8 cellular contexts compared by ENCODE assay signal in the genomic region with DNA sequence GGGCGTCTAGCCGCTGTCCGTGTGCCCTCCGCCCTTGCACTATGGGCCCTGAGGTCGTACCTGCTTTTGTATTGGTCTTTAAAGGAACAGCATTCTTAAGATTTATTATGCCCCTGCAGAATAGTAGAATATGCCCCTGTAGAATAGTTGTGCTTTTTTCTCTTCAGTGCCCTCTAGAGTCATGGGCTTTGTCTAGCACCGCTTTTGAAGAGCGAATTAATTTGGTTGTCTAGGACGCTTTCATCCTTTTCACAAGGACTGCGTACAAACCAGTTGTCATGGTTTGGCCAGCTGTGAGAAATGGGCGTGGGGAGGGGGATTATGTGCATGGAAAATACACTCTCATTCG. TPM values are rescaled to one million over a fixed set of nuclear protein-coding genes. Genes with fewer than 3 reads are reported as not detected.
DNase-seq lines count a peak whose midpoint lies in the region; ATAC-seq and TF ChIP-seq lines count a peak whose summit lies in the region.

No MANE protein-coding gene starts in this region.

- H3K36me3 ChIP-seq in HCT116 (ENCODE audit: control insufficient read depth in 1 of 2, insufficient read depth in 2 of 2, low read length in 2 of 2) (peaks cover 50 to 60% of the 10 kb centered on the region in 2 experiments), SJSA1 (peaks cover 78% of the 10 kb centered on the region), skeletal muscle tissue (ENCODE audit: control insufficient read depth in 3 of 3, insufficient read depth in 3 of 3, low read length in 3 of 3) (peaks cover 34 to 47% (median 37%) of the 10 kb centered on the region in 3 donors)

- peaks cover 44% of the 10 kb centered on the region; the same call in 1 of the 2 replicates for H4K20me1 ChIP-seq in HCT116 (ENCODE audit: insufficient read depth)

- H3K9me3 ChIP-seq in HCT116 (ENCODE audit: control insufficient read depth in 1 of 2, insufficient read depth in 1 of 2, low read depth in 1 of 2, low read length in 2 of 2): no peaks in the 10 kb centered on the region
- no peaks in the 10 kb centered on the region for H3K9me3 ChIP-seq in SJSA1 (replicated peaks)
- no peaks in the 10 kb centered on the region for H3K9me3 ChIP-seq in skeletal muscle tissue (ENCODE audit: control insufficient read depth in 3 of 3, low read length in 3 of 3)

- H3K4me1 ChIP-seq in HCT116 (ENCODE audit: control insufficient read depth in 1 of 2, insufficient read depth in 2 of 2, low read length in 2 of 2): peaks cover 12 to 28% of the 10 kb centered on the region in 2 experiments
- peaks cover 30% of the 10 kb centered on the region for H3K4me1 ChIP-seq in SJSA1 (replicated peaks)
- H3K4me1 ChIP-seq in skeletal muscle tissue (ENCODE audit: control insufficient read depth in 3 of 3, insufficient read depth in 3 of 3, low read length in 3 of 3): peaks cover 31 to 40% (median 38%) of the 10 kb centered on the region in 3 donors

- DNase-seq in GM04503 (ENCODE audit: low read depth) (peak; percentile 41), HCT116 (ENCODE audit: low read depth, low spot score) (no peak), NCI-H1048 (lab: John Stamatoyannopoulos, UW) (peak; percentile 40), SJSA1 (ENCODE audit: low read depth in 1 of 2, low spot score in 2 of 2) (peak in 1 of 2 experiments; percentile 72), T47D (ENCODE audit: low read depth in 1 of 2, low spot score in 1 of 2) (peak; percentile 64 to 86), iPS-NIHi11 (ENCODE audit: low spot score) (peak; percentile 49), OCI-M2 (lab: John Stamatoyannopoulos, UW; ENCODE audit: unreplicated experiment) (no peak)

- no peak for TF ChIP-seq POLR2A in HCT116 (IDR thresholded peaks at IDR 0.05; ENCODE audit: borderline replicate concordance, extremely low read depth, insufficient read depth, insufficient read length)

- no peaks in the 10 kb centered on the region for H3K9me2 ChIP-seq in HCT116 (ENCODE audit: insufficient read depth)

- RAD21 ChIA-PET in HCT116 (lab: Charles Lee; ENCODE audit: low non-redundant PET in 1 of 2, low total read pairs in 2 of 2, uncharacterized antibody in 2 of 2, unreplicated experiment in 2 of 2): interaction anchor here in 1 of 2 experiments (1.2 kb wide), 1 partner anchor 10 kb away, joined by 5 read pairs; a partner anchor contains a TSS

- peak; percentile 32; the same call in 1 of the 2 replicates for TF ChIP-seq RAD21 in HCT116 (IDR thresholded peaks at IDR 0.05; ENCODE audit: low read depth)

- H3K4me3 ChIP-seq in HCT116 (replicated peaks in 1 of 2; ENCODE audit: low read depth in 1 of 2, low read length in 2 of 2) (peak overlapping the region; percentile 93 to 95), SJSA1 (peak overlapping the region; percentile 78), skeletal muscle tissue (ENCODE audit: low read length in 3 of 3) (peak overlapping the region; percentile 91 to 98 (median 93))

- CTCF ChIA-PET in HCT116 (lab: Charles Lee): interaction anchor here (1.6 kb wide), 1 partner anchor 87 kb away, joined by 7 read pairs; no protein-coding TSS in a partner anchor

- no TSS peak for BruUV-seq in HCT116 (replicated peaks; lab: Mats Ljungman, UMichigan)

- intact Hi-C loops in HCT116 (cut with micrococcal nuclease): loop anchor here (5.0 kb wide), 1 partner anchor 140 kb away; no protein-coding TSS in a partner anchor

- H3K27ac ChIP-seq in HCT116 (ENCODE audit: low read depth, low read length): peak overlapping the region; percentile 90
- H3K27ac ChIP-seq in SJSA1: peak overlapping the region; percentile 97
- peak overlapping the region; percentile 100 for H3K27ac ChIP-seq in skeletal muscle tissue (ENCODE audit: low read depth, low read length)

- peak; percentile 21 for ATAC-seq in HCT116

- TF ChIP-seq CTCF in HCT116 (IDR thresholded peaks at IDR 0.05 in 2 of 3, conservative IDR thresholded peaks at IDR 0.05 in 1 of 3; ENCODE audit: borderline replicate concordance in 1 of 3, insufficient read depth in 1 of 3, low read depth in 2 of 3, low read length in 2 of 3): peak; percentile 43 to 46 (median 45); a peak in 5 of 6 replicates

- no peak overlapping the region for H2AFZ ChIP-seq in HCT116 (ENCODE audit: low read depth, low read length, poor library complexity, severe bottlenecking)

- POLR2A ChIA-PET in HCT116 (lab: Charles Lee): interaction anchor here (0.9 to 3.1 kb wide), 11 partner anchors 9 to 172 kb away, joined by 3 to 119 read pairs (median 6); a partner anchor contains a TSS

- in situ Hi-C loops in T47D (cut with HindIII; ENCODE audit: low pct_unique_long_range_greater_than_20kb, low sequenced_read_pairs): no loop called here

- H3K79me2 ChIP-seq in HCT116 (ENCODE audit: insufficient read depth, low read length): peaks cover 89% of the 10 kb centered on the region

- H3K9ac ChIP-seq in HCT116 (ENCODE audit: low read length) (peak overlapping the region; percentile 99), skeletal muscle tissue (ENCODE audit: low read depth in 1 of 3, low read length in 3 of 3) (peak overlapping the region; percentile 100)

- peak overlapping the region; percentile 87 for H3K4me2 ChIP-seq in HCT116 (ENCODE audit: low read length)

- no peaks in the 10 kb centered on the region for H3K27me3 ChIP-seq in HCT116 (ENCODE audit: insufficient read depth, low read length)
- H3K27me3 ChIP-seq in SJSA1 (replicated peaks): no peaks in the 10 kb centered on the region
- H3K27me3 ChIP-seq in skeletal muscle tissue (ENCODE audit: control insufficient read depth in 3 of 3, insufficient read depth in 3 of 3, low read length in 3 of 3): no peaks in the 10 kb centered on the region

TF ChIP-seq in HCT116, 20 proteins besides CTCF, POLR2A, EP300 and RAD21:
- TF ChIP-seq EGR1 (IDR thresholded peaks at IDR 0.05; ENCODE audit: low read depth): no peak
- TF ChIP-seq, protein P1, sequence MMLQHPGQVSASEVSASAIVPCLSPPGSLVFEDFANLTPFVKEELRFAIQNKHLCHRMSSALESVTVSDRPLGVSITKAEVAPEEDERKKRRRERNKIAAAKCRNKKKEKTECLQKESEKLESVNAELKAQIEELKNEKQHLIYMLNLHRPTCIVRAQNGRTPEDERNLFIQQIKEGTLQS (IDR thresholded peaks at IDR 0.05): no peak
- TF ChIP-seq TCF7L2 (IDR thresholded peaks at IDR 0.05; ENCODE audit: borderline replicate concordance, extremely low read depth, insufficient read depth, insufficient read length): peak; percentile 57
- TF ChIP-seq SIN3A (IDR thresholded peaks at IDR 0.05; ENCODE audit: low read depth): 0 out of 2 replicates have a peak, but pooled peaks have one; percentile 17
- TF ChIP-seq ZNF274 (IDR thresholded peaks at IDR 0.05; ENCODE audit: low read depth, low read length): no peak
- TF ChIP-seq YY1 (IDR thresholded peaks at IDR 0.05; ENCODE audit: extremely low read depth, insufficient replicate concordance, low read depth, low read length): no peak
- no peak for TF ChIP-seq FOSL1 (IDR thresholded peaks at IDR 0.05; ENCODE audit: low read depth)

RNA-seq across cellular contexts. Expression of a gene that starts 0.6 kb away (rescaled TPM):
- total RNA-seq in HCT116 (2021; ENCODE audit: unreplicated experiment): 77.0 TPM
- 53.0 and 62.1 TPM in 2 replicates for polyA plus RNA-seq in HCT116 (2012)
- 32.5 and 36.7 TPM in 2 replicates for total RNA-seq in SJSA1 (2014; rRNA removed; shearing (Covaris generic))
- 42.3 TPM for total RNA-seq in skeletal muscle tissue

RNA-seq across cellular contexts. Expression of a gene that starts 1.3 kb away (rescaled TPM):
- 798 TPM for total RNA-seq in HCT116 (2021; ENCODE audit: unreplicated experiment)
- 376 and 416 TPM in 2 replicates for polyA plus RNA-seq in HCT116 (2012)
- 306 and 463 TPM in 2 replicates for total RNA-seq in SJSA1 (2014; rRNA removed; shearing (Covaris generic))
- 259 TPM for total RNA-seq in skeletal muscle tissue

RNA-seq across cellular contexts. Expression of a gene that starts 10.5 kb away (rescaled TPM):
- total RNA-seq in HCT116 (2021; ENCODE audit: unreplicated experiment) (51.5 TPM), skeletal muscle tissue (13.0 TPM)
- 14.8 and 19.2 TPM in 2 replicates for polyA plus RNA-seq in HCT116 (2012)
- total RNA-seq in SJSA1 (2014; rRNA removed; shearing (Covaris generic)): 7.0 and 7.5 TPM in 2 replicates

RNA-seq across cellular contexts. Expression of a gene that starts 58.5 kb away (rescaled TPM):
- total RNA-seq in HCT116 (2021; ENCODE audit: unreplicated experiment) (3.8 TPM), skeletal muscle tissue (10.4 TPM)
- polyA plus RNA-seq in HCT116 (2012): 2.5 and 4.0 TPM in 2 replicates
- not detected in 2 replicates for total RNA-seq in SJSA1 (2014; rRNA removed; shearing (Covaris generic))

Comparison
In these comparisons a context has a peak if more than half of its experiments do, and no peak if none do; other contexts are left out.
1. DNase-seq: peak in GM04503 (single experiment), NCI-H1048 (single experiment), T47D (2 of 2) and iPS-NIHi11 (single experiment); none in HCT116 (single experiment) and OCI-M2 (single experiment).
2. Peak in every context shown above with its lines, with median percentiles within 50 percentile points of each other: H3K27ac ChIP-seq and H3K4me3 ChIP-seq.